In the genomic region with DNA sequence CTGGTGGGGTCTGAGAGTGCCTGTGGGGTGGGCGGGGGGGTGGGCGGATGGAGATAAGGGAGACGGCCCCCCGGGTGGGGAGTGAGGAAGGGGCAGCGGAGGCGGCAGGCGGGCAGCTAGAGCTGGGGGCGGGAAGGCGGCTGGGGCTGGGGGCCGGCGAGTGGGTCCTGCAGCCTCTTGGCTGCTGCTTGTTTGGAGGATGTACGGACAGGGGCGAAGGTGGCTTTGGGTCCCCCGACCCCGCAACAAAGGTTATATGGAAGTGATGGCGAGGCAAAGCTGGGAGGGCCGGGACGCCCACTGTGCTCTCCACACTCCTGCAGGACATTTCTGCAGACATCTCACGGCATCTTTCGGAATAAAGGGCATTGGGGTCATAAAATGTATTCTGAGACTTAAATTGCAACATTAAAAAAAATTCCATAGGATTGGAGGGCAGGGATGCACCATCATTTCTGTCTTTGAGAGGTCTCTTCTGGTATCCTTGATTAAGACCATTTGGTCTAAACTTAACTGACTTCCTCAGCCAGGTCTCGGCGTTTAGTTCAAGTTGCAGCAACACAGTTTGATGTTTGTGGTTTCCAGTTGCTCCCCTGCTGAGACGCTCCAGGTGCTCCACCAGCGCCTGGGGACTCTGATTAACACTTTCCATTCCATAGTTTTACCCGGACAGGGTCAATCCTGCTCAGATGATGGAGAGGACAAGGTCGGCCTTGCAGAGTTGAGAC, we compare ENCODE assay signal across 8 cellular contexts.
DNase-seq lines count a peak whose midpoint lies in the region; ATAC-seq, FAIRE-seq and TF ChIP-seq lines count a peak whose summit lies in the region.

No MANE protein-coding gene starts in this region.

- H3K4me2 ChIP-seq in GM12878 (ENCODE audit: control insufficient read depth, insufficient read depth) = peak overlapping the region; percentile 91

- TF ChIP-seq CTCF in GM12865 (IDR thresholded peaks at IDR 0.05; ENCODE audit: insufficient read depth, low read depth, low read length, missing control alignments) = no peak
- TF ChIP-seq CTCF in GM12878 (IDR thresholded peaks at IDR 0.05 in 2 of 3, conservative IDR thresholded peaks at IDR 0.05 in 1 of 3; ENCODE audit: control insufficient read depth in 2 of 3, extremely low read depth in 1 of 3, insufficient read depth in 1 of 3, low read depth in 3 of 3, low read length in 3 of 3) = no peak

- no peak for TF ChIP-seq RAD21 in GM12878 (IDR thresholded peaks at IDR 0.05; ENCODE audit: insufficient read depth, low read depth, low read length)

- no TSS peak for BruUV-seq in GM12878 (replicated peaks; lab: Mats Ljungman, UMichigan)

- TF ChIP-seq POLR2A in GM12878 (IDR thresholded peaks at IDR 0.05; ENCODE audit: low read depth, low read length) = no peak

- no peak for TF ChIP-seq EP300 in GM12878 (IDR thresholded peaks at IDR 0.05; ENCODE audit: borderline replicate concordance in 1 of 2, control insufficient read depth in 1 of 2, low read depth in 2 of 2, low read length in 2 of 2)

- CTCF ChIA-PET in GM12878 (lab: Yijun Ruan, JAX) = interaction anchor here (0.8 to 5.4 kb wide), 13 partner anchors 15 to 649 kb away, joined by 3 to 35 read pairs (median 3); a partner anchor contains a TSS

- peaks cover 32% of the 10 kb centered on the region for H3K4me1 ChIP-seq in GM12878 (ENCODE audit: control insufficient read depth, insufficient read depth, low read length)
- H3K4me1 ChIP-seq in small intestine (ENCODE audit: control insufficient read depth in 2 of 2, insufficient read depth in 1 of 2, low read depth in 1 of 2, low read length in 1 of 2) = peaks cover 3 to 13% of the 10 kb centered on the region in 2 donors

- H3K36me3 ChIP-seq in GM12878 (ENCODE audit: control insufficient read depth in 2 of 2, insufficient read depth in 2 of 2, low read length in 1 of 2) = no peaks in the 10 kb centered on the region
- no peaks in the 10 kb centered on the region for H3K36me3 ChIP-seq in small intestine (ENCODE audit: control insufficient read depth in 2 of 2, insufficient read depth in 2 of 2, low read length in 2 of 2)

- peak overlapping the region; percentile 53 for H2AFZ ChIP-seq in GM12878 (ENCODE audit: control insufficient read depth, low read depth, low read length)

- POLR2A ChIA-PET in GM12878 (lab: Charles Lee) = interaction anchor here (0.6 to 4.1 kb wide), 12 partner anchors 10 to 344 kb away, joined by 3 to 35 read pairs (median 4); a partner anchor contains a TSS

- H4K20me1 ChIP-seq in GM12878 (ENCODE audit: control insufficient read depth, insufficient read depth) = no peaks in the 10 kb centered on the region

- H3K79me2 ChIP-seq in GM12878 (ENCODE audit: control insufficient read depth, insufficient read depth, low read length) = no peaks in the 10 kb centered on the region

- H3K9me3 ChIP-seq in GM12878 (replicated peaks; ENCODE audit: control insufficient read depth, insufficient read depth, low read length) (no peaks in the 10 kb centered on the region), small intestine (ENCODE audit: control insufficient read depth, low read depth) (no peaks in the 10 kb centered on the region)

- SMC1A ChIA-PET in GM12878 (lab: Charles Lee; ENCODE audit: uncharacterized antibody, unreplicated experiment) = interaction anchor here (0.6 to 4.0 kb wide), 12 partner anchors 10 to 373 kb away, joined by 3 to 56 read pairs (median 6); a partner anchor contains a TSS

- peak overlapping the region; percentile 63 for H3K4me3 ChIP-seq in GM12865 (ENCODE audit: low read depth, low read length)
- peak overlapping the region; percentile 69 for H3K4me3 ChIP-seq in GM12878
- H3K4me3 ChIP-seq in small intestine (ENCODE audit: low read depth in 1 of 2, low read length in 2 of 2) = peak overlapping the region; percentile 39 to 53

- WGBS in GM12878 (ENCODE audit: insufficient coverage, insufficient replicate concordance, low lambda C conversion rate, missing lambda C conversion rate) = 48% methylated on average over 15 of the region's 26 CpGs
- 9 to 15% (median 11%) methylated on average over 23 to 26 of the region's 26 CpGs for WGBS in small intestine, 3 donors

- H3K27ac ChIP-seq in GM12878 (ENCODE audit: control insufficient read depth, insufficient read depth) (peak overlapping the region; percentile 87), small intestine (ENCODE audit: low read depth in 1 of 2, low read length in 1 of 2) (peak overlapping the region in 1 of 2 donors; percentile 81)

- H3K27me3 ChIP-seq in GM12878 (replicated peaks in 1 of 2; ENCODE audit: control insufficient read depth in 2 of 2, insufficient read depth in 2 of 2, low read length in 1 of 2) (no peaks in the 10 kb centered on the region), small intestine (ENCODE audit: control insufficient read depth in 2 of 2, insufficient read depth in 2 of 2, low read length in 2 of 2) (no peaks in the 10 kb centered on the region)

- H3K9ac ChIP-seq in GM12878 (ENCODE audit: control insufficient read depth, insufficient read depth, low read length) = peak overlapping the region; percentile 84

- FAIRE-seq in A204.1 (lab: Jason Lieb, UNC) (peak; percentile 93), GM12878 (lab: Jason Lieb, UNC) (peak; percentile 66), small intestine (lab: Jason Lieb, UNC) (no peak)

- in situ Hi-C loops in GM12878 (cut with MboI) = no loop called here

- RAD21 ChIA-PET in GM12878 (lab: Charles Lee; ENCODE audit: unreplicated experiment) = interaction anchor here (0.7 to 5.0 kb wide), 19 partner anchors 9 to 427 kb away, joined by 3 to 79 read pairs (median 4); a partner anchor contains a TSS

- DNase-seq in GM12865 (ENCODE audit: low read depth) = peak; percentile 22
- peak; percentile 61 to 72 for DNase-seq in NCI-H526 (lab: John Stamatoyannopoulos, UW)
- DNase-seq in GM12878 (ENCODE audit: low read depth, low spot score) = no peak
- DNase-seq in iPS-NIHi7 (ENCODE audit: extremely low spot score) = peak; percentile 60
- DNase-seq in small intestine = no peak

- ATAC-seq in GM12878 = peak; percentile 34
- no peak for ATAC-seq in HG02798 (IDR thresholded peaks at IDR 0.05; ENCODE audit: poor library complexity, unreplicated experiment)
- ATAC-seq in HG03039 (IDR thresholded peaks at IDR 0.05; ENCODE audit: unreplicated experiment) = no peak

- intact Hi-C loops in GM12878 (cut with micrococcal nuclease; ENCODE audit: unreplicated experiment) = loop anchor here (2.0 to 5.0 kb wide), 4 partner anchors 118 to 425 kb away; no protein-coding TSS in a partner anchor

TF ChIP-seq in GM12878, 131 proteins besides CTCF, POLR2A, EP300 and RAD21:
- TF ChIP-seq FOXK2 (IDR thresholded peaks at IDR 0.05) (no peak), RUNX3 (IDR thresholded peaks at IDR 0.05; ENCODE audit: low read length) (peak; percentile 41)

Comparison
In these comparisons a context has a peak if more than half of its experiments do, and no peak if none do; other contexts are left out.
1. DNase-seq: peak in GM12865 (single experiment), NCI-H526 (2 of 2) and iPS-NIHi7 (single experiment); none in GM12878 (single experiment) and small intestine (single experiment).
2. Peak in every context shown above with its lines, with median percentiles within 50 percentile points of each other: H3K4me3 ChIP-seq.